In the genomic region with DNA sequence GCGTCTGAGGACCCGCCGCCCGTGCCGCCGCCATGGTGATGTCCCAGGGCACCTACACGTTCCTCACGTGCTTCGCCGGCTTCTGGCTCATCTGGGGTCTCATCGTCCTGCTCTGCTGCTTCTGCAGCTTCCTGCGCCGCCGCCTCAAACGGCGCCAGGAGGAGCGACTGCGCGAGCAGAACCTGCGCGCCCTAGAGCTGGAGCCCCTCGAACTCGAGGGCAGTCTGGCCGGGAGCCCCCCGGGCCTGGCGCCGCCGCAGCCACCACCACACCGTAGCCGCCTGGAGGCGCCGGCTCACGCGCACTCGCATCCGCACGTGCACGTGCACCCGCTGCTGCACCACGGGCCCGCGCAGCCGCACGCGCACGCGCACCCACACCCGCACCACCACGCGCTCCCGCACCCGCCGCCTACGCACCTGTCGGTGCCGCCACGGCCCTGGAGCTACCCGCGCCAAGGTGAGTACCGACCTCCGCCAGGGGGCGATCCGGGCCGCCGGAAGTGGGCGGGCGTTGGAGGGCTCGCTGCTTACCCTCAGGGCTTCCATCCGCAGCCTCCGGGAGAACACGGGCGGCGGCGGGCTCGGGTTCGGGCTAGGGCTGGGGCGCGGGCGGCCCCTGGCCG, we compare ENCODE assay signal across 1 cellular context.
TF ChIP-seq lines count a peak whose summit lies in the region.

No MANE protein-coding gene starts in this region.

TF ChIP-seq in HCT116, 20 proteins besides CTCF, POLR2A, EP300 and RAD21 (continued from another document):
- peak; percentile 52 for TF ChIP-seq ZBTB33 (IDR thresholded peaks at IDR 0.05; ENCODE audit: extremely low read depth, insufficient replicate concordance, low read length)
- TF ChIP-seq ELF1 (IDR thresholded peaks at IDR 0.05; ENCODE audit: borderline replicate concordance, low read depth) = no peak
- no peak for TF ChIP-seq SRF (IDR thresholded peaks at IDR 0.05; ENCODE audit: low read depth)
- TF ChIP-seq SIN3A (IDR thresholded peaks at IDR 0.05; ENCODE audit: low read depth) = no peak
- TF ChIP-seq YY1 (IDR thresholded peaks at IDR 0.05; ENCODE audit: extremely low read depth, insufficient replicate concordance, low read depth, low read length) = peak; percentile 71
- TF ChIP-seq, protein P1, sequence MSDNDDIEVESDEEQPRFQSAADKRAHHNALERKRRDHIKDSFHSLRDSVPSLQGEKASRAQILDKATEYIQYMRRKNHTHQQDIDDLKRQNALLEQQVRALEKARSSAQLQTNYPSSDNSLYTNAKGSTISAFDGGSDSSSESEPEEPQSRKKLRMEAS (IDR thresholded peaks at IDR 0.05) = no peak
- TF ChIP-seq CBX3 (IDR thresholded peaks at IDR 0.05; ENCODE audit: low read depth) = no peak
- TF ChIP-seq EGR1 (IDR thresholded peaks at IDR 0.05; ENCODE audit: low read depth) = no peak
- TF ChIP-seq TCF7L2 (IDR thresholded peaks at IDR 0.05; ENCODE audit: borderline replicate concordance, extremely low read depth, insufficient read depth, insufficient read length) = peak; percentile 52
- TF ChIP-seq, protein P2, sequence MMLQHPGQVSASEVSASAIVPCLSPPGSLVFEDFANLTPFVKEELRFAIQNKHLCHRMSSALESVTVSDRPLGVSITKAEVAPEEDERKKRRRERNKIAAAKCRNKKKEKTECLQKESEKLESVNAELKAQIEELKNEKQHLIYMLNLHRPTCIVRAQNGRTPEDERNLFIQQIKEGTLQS (IDR thresholded peaks at IDR 0.05) = no peak
- no peak for TF ChIP-seq FOSL1 (IDR thresholded peaks at IDR 0.05; ENCODE audit: low read depth)
